In genomic region chr1:4063516-4063915, GRCh38 we compare ENCODE assay signal across 20 cellular contexts.
DNase-seq lines count a peak whose midpoint lies in the region; ATAC-seq, FAIRE-seq and TF ChIP-seq lines count a peak whose summit lies in the region.
"Had no signal": no experiment of that assay in that cellular context is flagged by ENCODE, and none has a peak within 500 bp of the region (broad histone marks: within the 10 kb centered on the region; RNA-seq: fewer than 3 reads in every experiment).

No MANE protein-coding gene starts in this region.

- no peak overlapping the region for H3K4me3 ChIP-seq in HepG2 (replicated peaks in 1 of 3; ENCODE audit: insufficient read depth in 1 of 3, low read depth in 2 of 3, low read length in 3 of 3)
- H3K4me3 ChIP-seq in right lobe of liver, result no peak overlapping the region
- H3K4me3 ChIP-seq in coronary artery, result no peak overlapping the region
- no peak overlapping the region for H3K4me3 ChIP-seq in sigmoid colon
- H3K4me3 ChIP-seq: A549, HAP-1 had no signal

- peaks cover 5 to 6% of the 10 kb centered on the region in 2 experiments; a peak in 4 of 5 replicates for H3K27me3 ChIP-seq in HepG2 (ENCODE audit: control insufficient read depth in 1 of 2, insufficient read depth in 2 of 2, low read length in 2 of 2)
- H3K27me3 ChIP-seq in right lobe of liver, result no peaks in the 10 kb centered on the region
- no peaks in the 10 kb centered on the region for H3K27me3 ChIP-seq in sigmoid colon

- ATAC-seq in HepG2 (no peak), right lobe of liver (no peak)
- ATAC-seq in activated CD8-positive, alpha-beta memory T cell treated with anti-CD3 and anti-CD28 coated beads, Interleukin-2, amount 10 ng/mL, durations not matched to agents 7 days and 5 days, result no peak

- no peak overlapping the region for H3K4me2 ChIP-seq in HepG2 (ENCODE audit: low read depth, low read length)
- H3K4me2 ChIP-seq: A549 had no signal

- H3K9me3 Mint-ChIP-seq in activated CD8-positive, alpha-beta memory T cell treated with anti-CD3 and anti-CD28 coated beads, Interleukin-2, amount 10 ng/mL, durations not matched to agents 7 days and 5 days (ENCODE audit: low read depth), result no peaks in the 10 kb centered on the region
- H3K9me3 Mint-ChIP-seq: CD4-positive, alpha-beta memory T cell had no signal

- H3K36me3 Mint-ChIP-seq in activated CD8-positive, alpha-beta memory T cell treated with anti-CD3 and anti-CD28 coated beads, Interleukin-2, amount 10 ng/mL, durations not matched to agents 7 days and 5 days, result no peaks in the 10 kb centered on the region
- H3K36me3 Mint-ChIP-seq: CD4-positive, alpha-beta memory T cell had no signal

- no peaks in the 10 kb centered on the region for H3K36me3 ChIP-seq in HepG2 (replicated peaks in 1 of 2; ENCODE audit: control insufficient read depth in 1 of 2, insufficient read depth in 2 of 2, low read length in 2 of 2)
- H3K36me3 ChIP-seq in right lobe of liver, result no peaks in the 10 kb centered on the region
- H3K36me3 ChIP-seq in sigmoid colon, result no peaks in the 10 kb centered on the region
- H3K36me3 ChIP-seq: HAP-1 had no signal

- POLR2A ChIA-PET in HepG2 (lab: Yijun Ruan, JAX), result no interaction called here

- H3K9ac ChIP-seq in HepG2 (ENCODE audit: insufficient read depth, low read depth, low read length), result no peak overlapping the region

- H3K27ac Mint-ChIP-seq in activated CD8-positive, alpha-beta memory T cell treated with anti-CD3 and anti-CD28 coated beads, Interleukin-2, amount 10 ng/mL, durations not matched to agents 7 days and 5 days, result no peak overlapping the region
- H3K27ac Mint-ChIP-seq: B cell; CD4-positive, alpha-beta memory T cell; HFFc6 had no signal

- TF ChIP-seq POLR2A in HepG2 (IDR thresholded peaks at IDR 0.05; ENCODE audit: insufficient read depth in 1 of 2, low read depth in 2 of 2, low read length in 2 of 2), result no peak
- no peak for TF ChIP-seq POLR2A in right lobe of liver (IDR thresholded peaks at IDR 0.05)
- TF ChIP-seq POLR2A in sigmoid colon (IDR thresholded peaks at IDR 0.05), result no peak

- no TSS peak for BruUV-seq in HepG2 (replicated peaks; lab: Mats Ljungman, UMichigan)

- H3K4me1 Mint-ChIP-seq in activated CD8-positive, alpha-beta memory T cell treated with anti-CD3 and anti-CD28 coated beads, Interleukin-2, amount 10 ng/mL, durations not matched to agents 7 days and 5 days, result no peaks in the 10 kb centered on the region
- H3K4me1 Mint-ChIP-seq: B cell; CD4-positive, alpha-beta memory T cell had no signal

- FAIRE-seq in HepG2 (lab: Jason Lieb, UNC), result no peak
- FAIRE-seq: A549, GM12892, H54 had no signal

- H3K27me3 Mint-ChIP-seq in activated CD8-positive, alpha-beta memory T cell treated with anti-CD3 and anti-CD28 coated beads, Interleukin-2, amount 10 ng/mL, durations not matched to agents 7 days and 5 days, result no peaks in the 10 kb centered on the region
- H3K27me3 Mint-ChIP-seq: B cell; CD4-positive, alpha-beta memory T cell had no signal

- no peak for TF ChIP-seq CTCF in HepG2 (CRISPR knock-in tag; IDR thresholded peaks at IDR 0.05)
- no peak for TF ChIP-seq CTCF in right lobe of liver (IDR thresholded peaks at IDR 0.05)
- no peak for TF ChIP-seq CTCF in coronary artery (IDR thresholded peaks at IDR 0.05)
- TF ChIP-seq CTCF in sigmoid colon (IDR thresholded peaks at IDR 0.05), result no peak

- no peak for DNase-seq in HepG2 (ENCODE audit: low spot score)
- no peak for DNase-seq in right lobe of liver
- DNase-seq in coronary artery (ENCODE audit: low spot score), result peak; percentile 36
- DNase-seq in sigmoid colon, result peak; percentile 14
- no peak for DNase-seq in activated CD8-positive, alpha-beta memory T cell treated with anti-CD3 and anti-CD28 coated beads, Interleukin-2, amount 10 ng/mL, durations not matched to agents 7 days and 5 days
- no peak for DNase-seq in dermis blood vessel endothelial cell
- no peak for DNase-seq in NOMO-1 treated with dmso at 0.1 percent for 144 hours (lab: John Stamatoyannopoulos, UW; ENCODE audit: unreplicated experiment)
- DNase-seq: 8988T; C1 segment of cervical spinal cord; Calu3; CD4-positive, alpha-beta memory T cell; COR-L47; DMS79 treated with DMSO at 0.1 percent for 48 hours; GOT3; HFFc6 had no signal

- TF ChIP-seq EP300 in HepG2 (IDR thresholded peaks at IDR 0.05; ENCODE audit: low read depth in 2 of 2, low read length in 2 of 2) (no peak), HepG2 (CRISPR knock-in tag; IDR thresholded peaks at IDR 0.05; ENCODE audit: borderline replicate concordance) (no peak), sigmoid colon (IDR thresholded peaks at IDR 0.05) (no peak)

- H3K9me3 ChIP-seq in HepG2 (ENCODE audit: low read length), result peaks cover 22% of the 10 kb centered on the region
- no peaks in the 10 kb centered on the region for H3K9me3 ChIP-seq in right lobe of liver
- no peaks in the 10 kb centered on the region for H3K9me3 ChIP-seq in sigmoid colon
- H3K9me3 ChIP-seq: A549, HAP-1 had no signal

- H3K4me1 ChIP-seq in HepG2 (ENCODE audit: insufficient read depth, low read length) (no peaks in the 10 kb centered on the region), right lobe of liver (no peaks in the 10 kb centered on the region), sigmoid colon (no peaks in the 10 kb centered on the region)
- H3K4me1 ChIP-seq: A549, HAP-1 had no signal

- no peaks in the 10 kb centered on the region for H4K20me1 ChIP-seq in HepG2 (ENCODE audit: insufficient read depth, low read length)

- CTCF ChIA-PET in HepG2 (lab: Yijun Ruan, JAX; ENCODE audit: low intra/inter-chr PET ratio, low total read pairs), result no interaction called here
- CTCF ChIA-PET in activated CD8-positive, alpha-beta memory T cell treated with anti-CD3 and anti-CD28 coated beads, Interleukin-2, amount 10 ng/mL, durations not matched to agents 7 days and 5 days (lab: Charles Lee), result no interaction called here

- H3K79me2 ChIP-seq in HepG2 (ENCODE audit: insufficient read depth, low read length), result no peaks in the 10 kb centered on the region

- in situ Hi-C loops in HepG2 (cut with HindIII; ENCODE audit: extremely low pct_ligation_motif_present, low pct_unique_long_range_greater_than_20kb), result loop anchor here (25.0 kb wide), 1 partner anchor 151 kb away; the partner anchor contains the start of gene C1orf174

- 21% methylated on average over 7 of the region's 7 CpGs for whole genome bisulfite sequencing in HepG2 (ENCODE audit: low lambda C conversion rate)
- 67% methylated on average over 2 of the region's 7 CpGs for WGBS in right lobe of liver (ENCODE audit: insufficient coverage, low coverage, low lambda C conversion rate, missing lambda C conversion rate)
- 65 to 76% methylated on average over 7 of the region's 7 CpGs for WGBS in sigmoid colon, 2 donors

- no peak overlapping the region for H3K27ac ChIP-seq in HepG2 (ENCODE audit: extremely low read length, insufficient read depth, low read length)
- no peak overlapping the region for H3K27ac ChIP-seq in right lobe of liver
- no peak overlapping the region for H3K27ac ChIP-seq in coronary artery
- H3K27ac ChIP-seq in sigmoid colon, result no peak overlapping the region
- H3K27ac ChIP-seq: A549 had no signal

- no peak overlapping the region for H3K4me3 Mint-ChIP-seq in activated CD8-positive, alpha-beta memory T cell treated with anti-CD3 and anti-CD28 coated beads, Interleukin-2, amount 10 ng/mL, durations not matched to agents 7 days and 5 days
- H3K4me3 Mint-ChIP-seq: B cell; CD4-positive, alpha-beta memory T cell; HFFc6 had no signal

- no peak for TF ChIP-seq RAD21 in HepG2 (CRISPR knock-in tag; IDR thresholded peaks at IDR 0.05)

- no peak overlapping the region for H2AFZ ChIP-seq in HepG2 (ENCODE audit: low read length)

- intact Hi-C loops in HepG2 (cut with micrococcal nuclease; ENCODE audit: unreplicated experiment), result no loop called here
- intact Hi-C loops in right lobe of liver (cut with DNase I), result no loop called here
- intact Hi-C loops in sigmoid colon (cut with DNase I), result no loop called here

TF ChIP-seq in HepG2, 621 proteins besides CTCF, POLR2A, EP300 and RAD21:
- TF ChIP-seq ZNF629 (CRISPR knock-in tag; conservative IDR thresholded peaks at IDR 0.05) (peak; percentile 64), TEAD2 (CRISPR knock-in tag; IDR thresholded peaks at IDR 0.05) (no peak), SMAD3 (CRISPR knock-in tag; IDR thresholded peaks at IDR 0.05) (no peak), AGO2 (optimal IDR thresholded peaks at IDR 0.05; ENCODE audit: low read depth, low read length) (no peak), ZNF260 (CRISPR knock-in tag; IDR thresholded peaks at IDR 0.05; ENCODE audit: borderline replicate concordance, low read depth) (no peak)
- TF ChIP-seq, protein P1, sequence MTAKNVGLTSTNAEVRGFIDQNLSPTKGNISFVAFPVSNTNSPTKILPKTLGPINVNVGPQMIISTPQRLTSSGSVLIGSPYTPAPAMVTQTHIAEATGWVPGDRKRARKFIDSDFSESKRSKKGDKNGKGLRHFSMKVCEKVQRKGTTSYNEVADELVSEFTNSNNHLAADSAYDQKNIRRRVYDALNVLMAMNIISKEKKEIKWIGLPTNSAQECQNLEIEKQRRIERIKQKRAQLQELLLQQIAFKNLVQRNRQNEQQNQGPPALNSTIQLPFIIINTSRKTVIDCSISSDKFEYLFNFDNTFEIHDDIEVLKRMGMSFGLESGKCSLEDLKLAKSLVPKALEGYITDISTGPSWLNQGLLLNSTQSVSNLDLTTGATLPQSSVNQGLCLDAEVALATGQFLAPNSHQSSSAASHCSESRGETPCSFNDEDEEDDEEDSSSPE (CRISPR knock-in tag; IDR thresholded peaks at IDR 0.05), result no peak
- TF ChIP-seq, protein P2, sequence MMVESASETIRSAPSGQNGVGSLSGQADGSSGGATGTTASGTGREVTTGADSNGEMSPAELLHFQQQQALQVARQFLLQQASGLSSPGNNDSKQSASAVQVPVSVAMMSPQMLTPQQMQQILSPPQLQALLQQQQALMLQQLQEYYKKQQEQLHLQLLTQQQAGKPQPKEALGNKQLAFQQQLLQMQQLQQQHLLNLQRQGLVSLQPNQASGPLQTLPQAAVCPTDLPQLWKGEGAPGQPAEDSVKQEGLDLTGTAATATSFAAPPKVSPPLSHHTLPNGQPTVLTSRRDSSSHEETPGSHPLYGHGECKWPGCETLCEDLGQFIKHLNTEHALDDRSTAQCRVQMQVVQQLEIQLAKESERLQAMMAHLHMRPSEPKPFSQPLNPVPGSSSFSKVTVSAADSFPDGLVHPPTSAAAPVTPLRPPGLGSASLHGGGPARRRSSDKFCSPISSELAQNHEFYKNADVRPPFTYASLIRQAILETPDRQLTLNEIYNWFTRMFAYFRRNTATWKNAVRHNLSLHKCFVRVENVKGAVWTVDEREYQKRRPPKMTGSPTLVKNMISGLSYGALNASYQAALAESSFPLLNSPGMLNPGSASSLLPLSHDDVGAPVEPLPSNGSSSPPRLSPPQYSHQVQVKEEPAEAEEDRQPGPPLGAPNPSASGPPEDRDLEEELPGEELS (CRISPR knock-in tag; IDR thresholded peaks at IDR 0.05), result no peak

Comparison
In these comparisons a context has a peak if more than half of its experiments do, and no peak if none do; other contexts are left out.
1. DNase-seq: peak in coronary artery (single experiment) and sigmoid colon (single experiment); none in HepG2 (single experiment), right lobe of liver (0 of 3), activated CD8-positive, alpha-beta memory T cell treated with anti-CD3 and anti-CD28 coated beads, Interleukin-2, amount 10 ng/mL, durations not matched to agents 7 days and 5 days (single experiment), dermis blood vessel endothelial cell (single experiment) and NOMO-1 treated with dmso at 0.1 percent for 144 hours (single experiment).